In the genomic region with DNA sequence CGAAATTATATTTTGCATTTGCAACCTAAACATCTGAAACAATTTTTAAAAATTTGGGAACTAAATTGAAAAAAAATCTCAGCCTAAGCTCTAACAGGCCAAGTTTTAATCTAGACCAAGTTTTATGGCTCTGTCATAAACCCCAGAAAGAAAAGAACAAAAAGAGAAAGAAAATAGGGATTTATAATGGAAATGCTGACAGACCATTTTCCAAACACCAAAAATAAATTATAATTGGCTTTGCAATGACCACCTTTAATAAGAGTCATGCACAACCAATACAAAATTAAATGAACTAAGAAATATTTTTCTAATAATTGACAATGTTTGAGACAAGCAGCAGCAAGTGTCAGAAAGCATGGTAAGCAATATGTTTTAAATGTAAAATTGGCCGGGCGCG, we compare ENCODE assay signal across 30 cellular contexts.
DNase-seq lines count a peak whose midpoint lies in the region; ATAC-seq, FAIRE-seq and TF ChIP-seq lines count a peak whose summit lies in the region.
"Had no signal": no experiment of that assay in that cellular context is flagged by ENCODE, and none has a peak within 500 bp of the region (broad histone marks: within the 10 kb centered on the region; RNA-seq: fewer than 3 reads in every experiment).

No MANE protein-coding gene starts in this region.

- no peak for ATAC-seq in K562
- ATAC-seq in HG03565 (IDR thresholded peaks at IDR 0.05; ENCODE audit: unreplicated experiment), result no peak
- ATAC-seq: A549; CD8-positive, alpha-beta T cell had no signal

- CTCF ChIA-PET in K562 (lab: Yijun Ruan, JAX; ENCODE audit: low intra/inter-chr PET ratio), result no interaction called here

- H3K4me2 ChIP-seq in K562 (ENCODE audit: insufficient read depth, low read length), result no peak overlapping the region
- H3K4me2 ChIP-seq: A549; BLaER1; BLaER1 treated with 17β-estradiol and CSF1 and Interleukin-3, amounts not matched to agents 10 nM and 100 nM had no signal

- no peak overlapping the region for H3K4me3 ChIP-seq in K562
- H3K4me3 ChIP-seq: A549; BLaER1; BLaER1 treated with 17β-estradiol and CSF1 and Interleukin-3, amounts not matched to agents 10 nM and 100 nM had no signal

- H2AFZ ChIP-seq in K562 (ENCODE audit: low read depth, low read length), result no peak overlapping the region

- H3K9me3 ChIP-seq in K562 (replicated peaks; ENCODE audit: control insufficient read depth, insufficient read depth, low read depth, low read length), result no peaks in the 10 kb centered on the region
- H3K9me3 ChIP-seq: A549; BE2C; BLaER1; BLaER1 treated with 17β-estradiol and CSF1 and Interleukin-3, amounts not matched to agents 10 nM and 100 nM; Caco-2 had no signal

- H3K4me1 ChIP-seq in K562 (replicated peaks in 1 of 2; ENCODE audit: control insufficient read depth in 2 of 2, insufficient read depth in 2 of 2, low read length in 2 of 2), result no peaks in the 10 kb centered on the region
- H3K4me1 ChIP-seq: A549; BE2C; BLaER1; BLaER1 treated with 17β-estradiol and CSF1 and Interleukin-3, amounts not matched to agents 10 nM and 100 nM had no signal

- BruUV-seq in K562 (replicated peaks; lab: Mats Ljungman, UMichigan), result no TSS peak

- DNase-seq in K562 (ENCODE audit: extremely low read depth in 1 of 4, low spot score in 3 of 4), result no peak
- no peak for DNase-seq in frontal cortex (ENCODE audit: low spot score in 2 of 2)
- no peak for DNase-seq in HUDEP-2 (lab: John Stamatoyannopoulos, UW; ENCODE audit: unreplicated experiment in 76 of 76)
- DNase-seq: 8988T; ACHN; AML-193; BE2C; C1 segment of cervical spinal cord; Caco-2; Calu3; CD4-positive, alpha-beta memory T cell; CD4-positive, alpha-beta T cell; CD4-positive, CD25-positive, alpha-beta regulatory T cell; CD8-positive, alpha-beta memory T cell; COR-L47; DMS 273 treated with DMSO at 0.1 percent for 48 hours; DMS153; DMS53; DMS79; DMS79 treated with DMSO at 0.1 percent for 48 hours; DND-41; EL had no signal

- intact Hi-C loops in K562 (cut with micrococcal nuclease), result no loop called here

- no peak for TF ChIP-seq EP300 in K562 (IDR thresholded peaks at IDR 0.05; ENCODE audit: low read length)

- H3K27ac ChIP-seq in K562 (ENCODE audit: extremely low read depth, low read depth, low read length), result no peak overlapping the region
- H3K27ac ChIP-seq: 22Rv1; A549; BLaER1; BLaER1 treated with 17β-estradiol and CSF1 and Interleukin-3, amounts not matched to agents 10 nM and 100 nM; C4-2B had no signal

- FAIRE-seq in K562 (lab: Jason Lieb, UNC) (no peak), frontal cortex (lab: Jason Lieb, UNC) (peak; percentile 50)
- FAIRE-seq: A549, D721Med had no signal

- no peak for TF ChIP-seq POLR2A in K562 (conservative IDR thresholded peaks at IDR 0.05)

- H3K9me1 ChIP-seq in K562 (ENCODE audit: control insufficient read depth, insufficient read depth, low read length), result no peaks in the 10 kb centered on the region

- no peaks in the 10 kb centered on the region for H3K27me3 ChIP-seq in K562 (ENCODE audit: control insufficient read depth in 2 of 2, insufficient read depth in 2 of 2, low read length in 2 of 2)
- H3K27me3 ChIP-seq: BE2C; BLaER1; BLaER1 treated with 17β-estradiol and CSF1 and Interleukin-3, amounts not matched to agents 10 nM and 100 nM had no signal

- H3K9ac ChIP-seq in K562 (ENCODE audit: insufficient read depth in 1 of 2, low read depth in 2 of 2, low read length in 2 of 2), result no peak overlapping the region
- H3K9ac ChIP-seq: BLaER1; BLaER1 treated with 17β-estradiol and CSF1 and Interleukin-3, amounts not matched to agents 10 nM and 100 nM had no signal

- no peaks in the 10 kb centered on the region for H3K79me2 ChIP-seq in K562 (ENCODE audit: control insufficient read depth, insufficient read depth, low read length)

- H3K36me3 ChIP-seq in K562 (ENCODE audit: control insufficient read depth, insufficient read depth, low read length), result peaks cover 3% of the 10 kb centered on the region; the same call in 1 of the 3 replicates

- in situ Hi-C loops in K562 (cut with MboI), result no loop called here

- H4K20me1 ChIP-seq in K562 (replicated peaks; ENCODE audit: control insufficient read depth, insufficient read depth, low read length), result no peaks in the 10 kb centered on the region
- H4K20me1 ChIP-seq: BLaER1; BLaER1 treated with 17β-estradiol and CSF1 and Interleukin-3, amounts not matched to agents 10 nM and 100 nM had no signal

- POLR2A ChIA-PET in K562 (lab: Yijun Ruan, JAX), result no interaction called here

- 49% methylated on average over 4 of the region's 4 CpGs for WGBS in K562 (ENCODE audit: insufficient coverage, low coverage, missing lambda C conversion rate)

- TF ChIP-seq RAD21 in K562 (CRISPR knock-in tag; conservative IDR thresholded peaks at IDR 0.05 in 1 of 2, IDR thresholded peaks at IDR 0.05 in 1 of 2), result no peak

- no peak for TF ChIP-seq CTCF in K562 (IDR thresholded peaks at IDR 0.05 in 2 of 3, conservative IDR thresholded peaks at IDR 0.05 in 1 of 3; ENCODE audit: insufficient read depth in 2 of 3, low read depth in 1 of 3, low read length in 3 of 3)

TF ChIP-seq in K562, 482 proteins besides CTCF, POLR2A, EP300 and RAD21:
- TF ChIP-seq MAFK (IDR thresholded peaks at IDR 0.05; ENCODE audit: low read length), result no peak
- no peak for TF ChIP-seq RBFOX2 (IDR thresholded peaks at IDR 0.05; ENCODE audit: low read depth, low read length)
- peak; percentile 68 for TF ChIP-seq ZNF316 (IDR thresholded peaks at IDR 0.05)
- TF ChIP-seq, protein P1, sequence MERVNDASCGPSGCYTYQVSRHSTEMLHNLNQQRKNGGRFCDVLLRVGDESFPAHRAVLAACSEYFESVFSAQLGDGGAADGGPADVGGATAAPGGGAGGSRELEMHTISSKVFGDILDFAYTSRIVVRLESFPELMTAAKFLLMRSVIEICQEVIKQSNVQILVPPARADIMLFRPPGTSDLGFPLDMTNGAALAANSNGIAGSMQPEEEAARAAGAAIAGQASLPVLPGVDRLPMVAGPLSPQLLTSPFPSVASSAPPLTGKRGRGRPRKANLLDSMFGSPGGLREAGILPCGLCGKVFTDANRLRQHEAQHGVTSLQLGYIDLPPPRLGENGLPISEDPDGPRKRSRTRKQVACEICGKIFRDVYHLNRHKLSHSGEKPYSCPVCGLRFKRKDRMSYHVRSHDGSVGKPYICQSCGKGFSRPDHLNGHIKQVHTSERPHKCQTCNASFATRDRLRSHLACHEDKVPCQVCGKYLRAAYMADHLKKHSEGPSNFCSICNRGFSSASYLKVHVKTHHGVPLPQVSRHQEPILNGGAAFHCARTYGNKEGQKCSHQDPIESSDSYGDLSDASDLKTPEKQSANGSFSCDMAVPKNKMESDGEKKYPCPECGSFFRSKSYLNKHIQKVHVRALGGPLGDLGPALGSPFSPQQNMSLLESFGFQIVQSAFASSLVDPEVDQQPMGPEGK (CRISPR knock-in tag; IDR thresholded peaks at IDR 0.05; ENCODE audit: borderline replicate concordance), result no peak
